In genomic region chr4:13990596-13991589, GRCh38 we compare ENCODE assay signal across 16 cellular contexts.
DNase-seq lines count a peak whose midpoint lies in the region; ATAC-seq, FAIRE-seq and TF ChIP-seq lines count a peak whose summit lies in the region.
"Had no signal": no experiment of that assay in that cellular context is flagged by ENCODE, and none has a peak within 500 bp of the region (broad histone marks: within the 10 kb centered on the region; RNA-seq: fewer than 3 reads in every experiment).

No MANE protein-coding gene starts in this region.

- peaks cover 10 to 33% of the 10 kb centered on the region in 2 donors for H3K4me1 ChIP-seq in kidney (ENCODE audit: control insufficient read depth in 1 of 2, insufficient read depth in 1 of 2, low read depth in 1 of 2, low read length in 2 of 2)
- H3K4me1 ChIP-seq in psoas muscle = no peaks in the 10 kb centered on the region

- ATAC-seq in activated naive CD4-positive, alpha-beta T cell treated with anti-CD3 and anti-CD28 coated beads, Interleukin-2, amount 50 U/mL, for 72 hours = no peak
- ATAC-seq in psoas muscle = no peak

- H3K4me3 ChIP-seq in kidney (ENCODE audit: low read length in 2 of 2) (no peak overlapping the region), retinal pigment epithelial cell (ENCODE audit: low read length) (no peak overlapping the region), psoas muscle (no peak overlapping the region)
- H3K4me3 ChIP-seq: breast epithelium, suprapubic skin had no signal

- peaks cover 28% of the 10 kb centered on the region for H3K4me1 Mint-ChIP-seq in brain
- H3K4me1 Mint-ChIP-seq in activated naive CD4-positive, alpha-beta T cell treated with anti-CD3 and anti-CD28 coated beads for 36 hours (ENCODE audit: low read depth) = no peaks in the 10 kb centered on the region

- intact Hi-C loops in kidney (cut with DNase I) (no loop called here), psoas muscle (cut with DNase I) (no loop called here)
- intact Hi-C loops in activated naive CD4-positive, alpha-beta T cell treated with anti-CD3 and anti-CD28 coated beads for 36 hours (cut with micrococcal nuclease) = no loop called here

- TF ChIP-seq CTCF in brain (conservative IDR thresholded peaks at IDR 0.05) (no peak), kidney (IDR thresholded peaks at IDR 0.05; ENCODE audit: borderline replicate concordance, extremely low read depth, insufficient read depth) (no peak), retinal pigment epithelial cell (conservative IDR thresholded peaks at IDR 0.05; ENCODE audit: low read depth, low read length) (no peak), psoas muscle (IDR thresholded peaks at IDR 0.05) (no peak)

- DNase-seq in HS-27A (ENCODE audit: low read depth) (peak; percentile 31), kidney (no peak), retinal pigment epithelial cell (ENCODE audit: low read depth) (peak; percentile 52), NCI-H2196 treated with DMSO at 0.1 percent for 48 hours (lab: John Stamatoyannopoulos, UW; ENCODE audit: unreplicated experiment) (no peak), psoas muscle (no peak)
- DNase-seq in activated naive CD4-positive, alpha-beta T cell treated with anti-CD3 and anti-CD28 coated beads, Interleukin-2, amount 50 U/mL, for 72 hours (ENCODE audit: low spot score in 2 of 2) = no peak
- DNase-seq in activated naive CD4-positive, alpha-beta T cell treated with anti-CD3 and anti-CD28 coated beads for 36 hours = no peak
- DNase-seq: activated CD4-positive, alpha-beta memory T cell treated with anti-CD3 and anti-CD28 coated beads for 36 hours; NCI-H1417; NCI-H510A treated with DMSO at 0.1 percent for 48 hours; T-helper 9 cell had no signal

- 16 to 20% (median 19%) methylated on average over 4 of the region's 4 CpGs for WGBS in psoas muscle, 3 donors

- H3K4me3 Mint-ChIP-seq in brain = no peak overlapping the region
- H3K4me3 Mint-ChIP-seq in activated naive CD4-positive, alpha-beta T cell treated with anti-CD3 and anti-CD28 coated beads for 36 hours = no peak overlapping the region
- H3K4me3 Mint-ChIP-seq: activated CD4-positive, alpha-beta memory T cell treated with anti-CD3 and anti-CD28 coated beads for 36 hours; CD14-positive monocyte had no signal

- H3K27me3 ChIP-seq in psoas muscle (ENCODE audit: insufficient read depth in 3 of 3, low read length in 2 of 3) = no peaks in the 10 kb centered on the region
- H3K27me3 ChIP-seq: breast epithelium, suprapubic skin had no signal

- H3K36me3 Mint-ChIP-seq in brain = no peaks in the 10 kb centered on the region
- H3K36me3 Mint-ChIP-seq in activated naive CD4-positive, alpha-beta T cell treated with anti-CD3 and anti-CD28 coated beads, Interleukin-2, amount 50 U/mL, for 72 hours = no peaks in the 10 kb centered on the region
- H3K36me3 Mint-ChIP-seq in activated naive CD4-positive, alpha-beta T cell treated with anti-CD3 and anti-CD28 coated beads for 36 hours (ENCODE audit: low read depth) = no peaks in the 10 kb centered on the region
- H3K36me3 Mint-ChIP-seq: activated CD4-positive, alpha-beta memory T cell treated with anti-CD3 and anti-CD28 coated beads for 36 hours; CD14-positive monocyte had no signal

- H3K27me3 Mint-ChIP-seq in brain = peaks cover 6% of the 10 kb centered on the region
- H3K27me3 Mint-ChIP-seq in activated naive CD4-positive, alpha-beta T cell treated with anti-CD3 and anti-CD28 coated beads for 36 hours (ENCODE audit: low read depth) = peaks cover 2% of the 10 kb centered on the region
- H3K27me3 Mint-ChIP-seq: activated CD4-positive, alpha-beta memory T cell treated with anti-CD3 and anti-CD28 coated beads for 36 hours had no signal

- H3K9me3 ChIP-seq in kidney (ENCODE audit: control insufficient read depth in 1 of 2, low read length in 2 of 2) = no peaks in the 10 kb centered on the region
- no peaks in the 10 kb centered on the region for H3K9me3 ChIP-seq in psoas muscle
- H3K9me3 ChIP-seq: breast epithelium, suprapubic skin had no signal

- H3K27ac Mint-ChIP-seq in brain = peak overlapping the region in 3 of 5 experiments; percentile 7 to 62 (median 38)
- H3K27ac Mint-ChIP-seq in activated naive CD4-positive, alpha-beta T cell treated with anti-CD3 and anti-CD28 coated beads, Interleukin-2, amount 50 U/mL, for 72 hours = no peak overlapping the region
- no peak overlapping the region for H3K27ac Mint-ChIP-seq in activated naive CD4-positive, alpha-beta T cell treated with anti-CD3 and anti-CD28 coated beads for 36 hours
- H3K27ac Mint-ChIP-seq: activated CD4-positive, alpha-beta memory T cell treated with anti-CD3 and anti-CD28 coated beads for 36 hours; CD14-positive monocyte had no signal

- CTCF ChIA-PET in activated naive CD4-positive, alpha-beta T cell treated with anti-CD3 and anti-CD28 coated beads for 36 hours (lab: Charles Lee) = no interaction called here

- no peaks in the 10 kb centered on the region for H3K36me3 ChIP-seq in kidney (ENCODE audit: control insufficient read depth in 1 of 2, insufficient read depth in 2 of 2, low read length in 2 of 2)
- H3K36me3 ChIP-seq in psoas muscle (ENCODE audit: insufficient read depth in 1 of 2, low read depth in 1 of 2) = no peaks in the 10 kb centered on the region
- H3K36me3 ChIP-seq: breast epithelium, suprapubic skin had no signal

- peaks cover 0 to 3% (median 0%) of the 10 kb centered on the region in 5 experiments for H3K9me3 Mint-ChIP-seq in brain
- H3K9me3 Mint-ChIP-seq in activated naive CD4-positive, alpha-beta T cell treated with anti-CD3 and anti-CD28 coated beads, Interleukin-2, amount 50 U/mL, for 72 hours = no peaks in the 10 kb centered on the region
- no peaks in the 10 kb centered on the region for H3K9me3 Mint-ChIP-seq in activated naive CD4-positive, alpha-beta T cell treated with anti-CD3 and anti-CD28 coated beads for 36 hours
- H3K9me3 Mint-ChIP-seq: activated CD4-positive, alpha-beta memory T cell treated with anti-CD3 and anti-CD28 coated beads for 36 hours had no signal

- H3K27ac ChIP-seq in kidney (ENCODE audit: low read depth in 2 of 2, low read length in 2 of 2) = peak overlapping the region; percentile 84 to 95
- H3K27ac ChIP-seq in psoas muscle = no peak overlapping the region
- H3K27ac ChIP-seq: breast epithelium, suprapubic skin had no signal

- peak; percentile 54 for FAIRE-seq in kidney (lab: Jason Lieb, UNC)
- FAIRE-seq: endothelial cell of umbilical vein had no signal

- peak overlapping the region in 1 of 2 donors; percentile 49 for H3K9ac ChIP-seq in kidney (ENCODE audit: low read length in 2 of 2)

Comparison
In these comparisons a context has a peak if more than half of its experiments do, and no peak if none do; other contexts are left out.
1. DNase-seq: peak in HS-27A (single experiment) and retinal pigment epithelial cell (single experiment); none in kidney (single experiment), NCI-H2196 treated with DMSO at 0.1 percent for 48 hours (single experiment), activated naive CD4-positive, alpha-beta T cell treated with anti-CD3 and anti-CD28 coated beads, Interleukin-2, amount 50 U/mL, for 72 hours (0 of 2), psoas muscle (0 of 2) and activated naive CD4-positive, alpha-beta T cell treated with anti-CD3 and anti-CD28 coated beads for 36 hours (single experiment).
2. H3K27ac Mint-ChIP-seq: peak in brain (3 of 5); none in activated naive CD4-positive, alpha-beta T cell treated with anti-CD3 and anti-CD28 coated beads, Interleukin-2, amount 50 U/mL, for 72 hours (0 of 2) and activated naive CD4-positive, alpha-beta T cell treated with anti-CD3 and anti-CD28 coated beads for 36 hours (single experiment).